Comparison of ENCODE assay signal across 22 cellular contexts in the genomic region with DNA sequence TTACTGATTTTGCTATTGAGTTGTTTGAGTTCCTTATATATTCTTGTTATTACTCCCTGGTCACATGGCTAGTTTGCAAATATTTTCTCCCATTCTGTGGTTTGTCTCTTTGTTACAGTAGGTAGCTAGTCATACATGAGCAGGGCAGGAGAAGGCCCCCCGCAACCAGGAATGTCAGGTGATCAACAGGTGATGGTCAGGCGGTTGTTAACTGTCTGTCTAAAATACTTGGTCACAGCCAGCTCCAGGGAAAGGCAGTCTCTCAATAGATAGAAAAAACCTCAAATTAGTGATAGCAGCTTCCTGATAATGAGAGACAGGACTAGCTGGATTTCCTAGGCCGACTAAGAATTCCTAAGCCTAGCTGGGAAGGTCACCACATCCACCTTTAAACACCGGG.
"Had no signal": no experiment of that assay in that cellular context is flagged by ENCODE, and none has a peak within 500 bp of the region (broad histone marks: within the 10 kb centered on the region; RNA-seq: fewer than 3 reads in every experiment).

No MANE protein-coding gene starts in this region.

- H3K27me3 ChIP-seq: brain microvascular endothelial cell, heart right ventricle, left lung, neural progenitor cell had no signal

- H3K9me3 ChIP-seq: left lung, thoracic aorta had no signal

- DNase-seq: activated CD4-positive, alpha-beta memory T cell treated with anti-CD3 and anti-CD28 coated beads for 36 hours; activated CD4-positive, alpha-beta T cell treated with anti-CD3 and anti-CD28 coated beads for 48 hours; activated gamma-delta T cell; activated naive CD4-positive, alpha-beta T cell treated with anti-CD3 and anti-CD28 coated beads, Interleukin-2, amount 50 U/mL, for 16 hours; activated naive CD8-positive, alpha-beta T cell treated with anti-CD3 and anti-CD28 coated beads, Interleukin-2, amount 50 U/mL, for 24 hours; activated T-cell treated with anti-CD3 and anti-CD28 coated beads for 4 hours; aorta; brain microvascular endothelial cell; central memory CD4-positive, alpha-beta T cell; foreskin fibroblast; heart right ventricle; kidney; left lung; naive thymus-derived CD4-positive, alpha-beta T cell; retina; stimulated activated CD4-positive, alpha-beta T cell treated with anti-CD3 and anti-CD28 coated beads, Interleukin-2, amount 100 ng/mL, for 48 hours; stimulated activated CD8-positive, alpha-beta memory T cell treated with anti-CD3 and anti-CD28 coated beads, Interleukin-4, amount 100 ng/mL, for 48 hours; stimulated activated naive B cell treated with anti-CD40 and anti-IgM and Interleukin-4, amounts not matched to agents 10 μg/mL and 1 μg/mL and 100 μg/mL, for 72 hours; T-helper 17 cell had no signal

- H3K36me3 ChIP-seq: brain microvascular endothelial cell, heart right ventricle, left lung, neural progenitor cell, thoracic aorta had no signal

- H3K4me3 ChIP-seq: heart right ventricle, left lung, lung, neural progenitor cell, thoracic aorta had no signal

- H3K27ac ChIP-seq: brain microvascular endothelial cell, heart right ventricle, left lung, neural progenitor cell, thoracic aorta had no signal
